Comparison of ENCODE assay signal across 10 cellular contexts in genomic region chr6:144466716-144467115, GRCh38.
"Had no signal": no experiment of that assay in that cellular context is flagged by ENCODE, and none has a peak within 500 bp of the region (broad histone marks: within the 10 kb centered on the region; RNA-seq: fewer than 3 reads in every experiment).

No MANE protein-coding gene starts in this region.

- H3K36me3 ChIP-seq: colonic mucosa had no signal

- H3K4me3 ChIP-seq: colonic mucosa, left lung, thoracic aorta had no signal

- H3K9me3 ChIP-seq: colonic mucosa, left lung, thoracic aorta had no signal

- H3K27me3 Mint-ChIP-seq: stimulated activated naive CD8-positive, alpha-beta T cell treated with anti-CD3 and anti-CD28 coated beads, Interleukin-15, amount 100 ng/mL, for 72 hours had no signal

- H3K27me3 ChIP-seq: colonic mucosa, left lung had no signal

- DNase-seq: activated CD4-positive, alpha-beta T cell treated with anti-CD3 and anti-CD28 coated beads, Interleukin-2, amount 50 U/mL, for 1 hour; activated naive CD4-positive, alpha-beta T cell treated with anti-CD3 and anti-CD28 coated beads, Interleukin-2, amount 50 U/mL, for 16 hours; colonic mucosa; hippocampal formation; kidney; left lung; stimulated activated naive CD8-positive, alpha-beta T cell treated with anti-CD3 and anti-CD28 coated beads, Interleukin-15, amount 100 ng/mL, for 72 hours had no signal

- H3K4me3 Mint-ChIP-seq: neural crest cell; stimulated activated naive CD8-positive, alpha-beta T cell treated with anti-CD3 and anti-CD28 coated beads, Interleukin-15, amount 100 ng/mL, for 72 hours had no signal

- H3K27ac Mint-ChIP-seq: activated T-helper 2 cell treated with anti-CD3 and anti-CD28 coated beads, Interferon-gamma antibody, Interleukin-2, Interleukin-4, amounts not matched to agents 10 μg/mL and 5 μg/mL and 100 μg/mL, durations not matched to agents 14 hours and 24 hours and 36 hours; stimulated activated naive CD8-positive, alpha-beta T cell treated with anti-CD3 and anti-CD28 coated beads, Interleukin-15, amount 100 ng/mL, for 72 hours had no signal

- H3K27ac ChIP-seq: colonic mucosa, left lung, thoracic aorta had no signal

- H3K9me3 Mint-ChIP-seq: activated T-helper 2 cell treated with anti-CD3 and anti-CD28 coated beads, Interferon-gamma antibody, Interleukin-2, Interleukin-4, amounts not matched to agents 10 μg/mL and 5 μg/mL and 100 μg/mL, durations not matched to agents 14 hours and 24 hours and 36 hours; neural crest cell; stimulated activated naive CD8-positive, alpha-beta T cell treated with anti-CD3 and anti-CD28 coated beads, Interleukin-15, amount 100 ng/mL, for 72 hours had no signal

- H3K4me1 Mint-ChIP-seq: neural crest cell had no signal

- H3K4me1 ChIP-seq: colonic mucosa had no signal
